Comparison of ENCODE assay signal across 16 cellular contexts in the genomic region with DNA sequence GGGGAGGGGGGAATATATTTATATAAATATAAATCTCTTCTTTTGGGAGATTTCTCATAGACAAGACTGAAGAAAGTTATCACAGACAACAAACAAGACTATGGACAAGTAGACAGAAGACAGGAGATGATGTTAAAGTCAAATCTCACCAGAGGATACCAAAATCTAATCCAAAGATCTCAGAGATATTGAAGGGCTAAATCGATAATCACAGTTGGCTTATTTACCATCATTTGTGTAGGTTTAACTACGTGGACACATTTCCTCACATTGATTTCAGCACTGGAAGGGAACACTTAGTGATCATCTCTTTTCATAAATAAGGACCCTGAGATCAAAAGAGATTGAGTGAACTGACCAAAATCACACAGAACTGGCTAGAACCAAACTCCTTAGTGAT. TPM values are rescaled to one million over a fixed set of nuclear protein-coding genes. Genes with fewer than 3 reads are reported as not detected.
DNase-seq lines count a peak whose midpoint lies in the region; ATAC-seq and TF ChIP-seq lines count a peak whose summit lies in the region.
"Had no signal": no experiment of that assay in that cellular context is flagged by ENCODE, and none has a peak within 500 bp of the region (broad histone marks: within the 10 kb centered on the region; RNA-seq: fewer than 3 reads in every experiment).

No MANE protein-coding gene starts in this region.

- H3K27me3 ChIP-seq in DND-41 (ENCODE audit: insufficient read depth, low read length, poor library complexity): no peaks in the 10 kb centered on the region
- no peaks in the 10 kb centered on the region for H3K27me3 ChIP-seq in OCI-LY3 (ENCODE audit: low read depth, low read length)
- no peaks in the 10 kb centered on the region for H3K27me3 ChIP-seq in hepatocyte
- no peaks in the 10 kb centered on the region for H3K27me3 ChIP-seq in left ventricle myocardium inferior (ENCODE audit: low read depth)

- WGBS in hepatocyte (ENCODE audit: low lambda C conversion rate, missing lambda C conversion rate): 58% methylated on average over 2 of the region's 2 CpGs

- H3K9me2 ChIP-seq in hepatocyte (replicated peaks; ENCODE audit: insufficient read depth): no peaks in the 10 kb centered on the region
- H3K9me2 ChIP-seq: SK-N-SH had no signal

- H3K4me1 Mint-ChIP-seq in stimulated activated naive B cell treated with anti-CD40 and anti-IgM and Interleukin-4, amounts not matched to agents 10 μg/mL and 1 μg/mL and 100 μg/mL, for 72 hours: peaks cover 25 to 48% of the 10 kb centered on the region in 2 donors

- no peak for ATAC-seq in DND-41 (ENCODE audit: insufficient read depth, low read depth)
- ATAC-seq in stimulated activated naive B cell treated with anti-CD40 and anti-IgM and Interleukin-4, amounts not matched to agents 10 μg/mL and 1 μg/mL and 100 μg/mL, for 72 hours (replicated peaks): no peak
- ATAC-seq: K562 had no signal

- peaks cover 8 to 15% of the 10 kb centered on the region in 2 donors for H3K36me3 Mint-ChIP-seq in stimulated activated naive B cell treated with anti-CD40 and anti-IgM and Interleukin-4, amounts not matched to agents 10 μg/mL and 1 μg/mL and 100 μg/mL, for 72 hours

- H3K27ac Mint-ChIP-seq in stimulated activated naive B cell treated with anti-CD40 and anti-IgM and Interleukin-4, amounts not matched to agents 10 μg/mL and 1 μg/mL and 100 μg/mL, for 72 hours: peak overlapping the region; percentile 14

- H3K4me2 ChIP-seq in DND-41 (ENCODE audit: insufficient read depth, low read length) (no peak overlapping the region), OCI-LY3 (ENCODE audit: low read length) (peak overlapping the region; percentile 100; the same call in 1 of the 2 replicates), hepatocyte (no peak overlapping the region)
- H3K4me2 ChIP-seq: SK-N-SH had no signal

- H3K9me3 ChIP-seq in DND-41 (ENCODE audit: insufficient read depth, low read length, severe bottlenecking): peaks cover 5% of the 10 kb centered on the region
- H3K9me3 ChIP-seq in OCI-LY3 (ENCODE audit: insufficient read depth, low read length): no peaks in the 10 kb centered on the region
- no peaks in the 10 kb centered on the region for H3K9me3 ChIP-seq in hepatocyte (ENCODE audit: low read depth)
- H3K9me3 ChIP-seq in left ventricle myocardium inferior (replicated peaks): no peaks in the 10 kb centered on the region
- H3K9me3 ChIP-seq: SK-N-SH had no signal

- H3K4me1 ChIP-seq in DND-41 (ENCODE audit: insufficient read depth, low read length) (peaks cover 34% of the 10 kb centered on the region), OCI-LY3 (ENCODE audit: low read length) (peaks cover 36% of the 10 kb centered on the region), hepatocyte (ENCODE audit: insufficient read depth) (peaks cover 24% of the 10 kb centered on the region), left ventricle myocardium inferior (peaks cover 36% of the 10 kb centered on the region)

- H2AFZ ChIP-seq in DND-41 (ENCODE audit: low read depth, low read length) (peak overlapping the region; percentile 36; the same call in 1 of the 2 replicates), OCI-LY3 (ENCODE audit: low read depth, low read length) (no peak overlapping the region), hepatocyte (no peak overlapping the region)

- no peaks in the 10 kb centered on the region for H3K27me3 Mint-ChIP-seq in stimulated activated naive B cell treated with anti-CD40 and anti-IgM and Interleukin-4, amounts not matched to agents 10 μg/mL and 1 μg/mL and 100 μg/mL, for 72 hours

- DNase-seq in DND-41 (no peak), hepatocyte (ENCODE audit: low spot score) (no peak), OCI-M2 (lab: John Stamatoyannopoulos, UW; ENCODE audit: unreplicated experiment) (no peak), NCI-H1092 (lab: John Stamatoyannopoulos, UW) (no peak), left ventricle myocardium inferior (no peak)
- DNase-seq in stimulated activated naive B cell treated with anti-CD40 and anti-IgM and Interleukin-4, amounts not matched to agents 10 μg/mL and 1 μg/mL and 100 μg/mL, for 72 hours: no peak
- DNase-seq: COR-L47, HCEC 1CT, NCI-H146, NCI-H2081 treated with DMSO at 0.1 percent for 48 hours, NCI-H524 treated with DMSO at 0.1 percent for 48 hours, Right ventricle myocardium superior had no signal

- no peaks in the 10 kb centered on the region for H3K36me3 ChIP-seq in DND-41 (ENCODE audit: insufficient read depth, low read length)
- H3K36me3 ChIP-seq in OCI-LY3 (replicated peaks; ENCODE audit: low read depth, low read length): no peaks in the 10 kb centered on the region
- H3K36me3 ChIP-seq in hepatocyte (replicated peaks; ENCODE audit: insufficient read depth, low read depth): no peaks in the 10 kb centered on the region
- H3K36me3 ChIP-seq in left ventricle myocardium inferior: no peaks in the 10 kb centered on the region

- H3K4me3 ChIP-seq in DND-41 (ENCODE audit: low read depth in 1 of 2, low read length in 2 of 2) (no peak overlapping the region), OCI-LY3 (ENCODE audit: low read length) (no peak overlapping the region), hepatocyte (no peak overlapping the region), left ventricle myocardium inferior (no peak overlapping the region)
- H3K4me3 ChIP-seq: K562 had no signal

- peak overlapping the region in 1 of 2 donors; percentile 8 for H3K4me3 Mint-ChIP-seq in stimulated activated naive B cell treated with anti-CD40 and anti-IgM and Interleukin-4, amounts not matched to agents 10 μg/mL and 1 μg/mL and 100 μg/mL, for 72 hours

- TF ChIP-seq CTCF in DND-41 (IDR thresholded peaks at IDR 0.05; ENCODE audit: borderline replicate concordance, extremely low read depth, low read length, poor library complexity, severe bottlenecking) (no peak), OCI-LY3 (IDR thresholded peaks at IDR 0.05; ENCODE audit: low read depth, low read length) (no peak), hepatocyte (IDR thresholded peaks at IDR 0.05; ENCODE audit: poor library complexity) (no peak), left ventricle myocardium inferior (IDR thresholded peaks at IDR 0.05; ENCODE audit: borderline replicate concordance) (no peak)

- H3K9ac ChIP-seq in DND-41 (ENCODE audit: low read depth, low read length) (no peak overlapping the region), OCI-LY3 (ENCODE audit: low read length) (no peak overlapping the region)
- H3K9ac ChIP-seq: SK-N-SH had no signal

- peaks cover 12% of the 10 kb centered on the region for H3K79me2 ChIP-seq in DND-41 (ENCODE audit: insufficient read depth, low read length)
- H3K79me2 ChIP-seq in OCI-LY3 (ENCODE audit: low read length): peaks cover 20% of the 10 kb centered on the region
- H3K79me2 ChIP-seq in hepatocyte: peaks cover 18% of the 10 kb centered on the region

- intact Hi-C loops in left ventricle myocardium inferior (cut with micrococcal nuclease): no loop called here

- H4K20me1 ChIP-seq in DND-41 (ENCODE audit: insufficient read depth, low read length) (no peaks in the 10 kb centered on the region; the same call in 1 of the 2 replicates), OCI-LY3 (ENCODE audit: insufficient read depth, low read length) (peaks cover 6% of the 10 kb centered on the region; the same call in 1 of the 2 replicates), hepatocyte (ENCODE audit: insufficient read depth, poor library complexity, severe bottlenecking) (no peaks in the 10 kb centered on the region)

- no peak overlapping the region for H3K27ac ChIP-seq in DND-41 (ENCODE audit: low read length)
- no peak overlapping the region for H3K27ac ChIP-seq in OCI-LY3 (ENCODE audit: low read length)
- H3K27ac ChIP-seq in hepatocyte: peak overlapping the region; percentile 96
- no peak overlapping the region for H3K27ac ChIP-seq in left ventricle myocardium inferior (replicated peaks)
- H3K27ac ChIP-seq: C4-2B had no signal

- peaks cover 0 to 1% of the 10 kb centered on the region in 2 donors for H3K9me3 Mint-ChIP-seq in stimulated activated naive B cell treated with anti-CD40 and anti-IgM and Interleukin-4, amounts not matched to agents 10 μg/mL and 1 μg/mL and 100 μg/mL, for 72 hours

RNA-seq across cellular contexts. Expression of a gene that starts 2.7 kb away (rescaled TPM):
- total RNA-seq in hepatocyte (42.6 and 44.4 TPM in 2 replicates), left ventricle myocardium inferior (4.9 TPM)
- polyA plus RNA-seq in hepatocyte: 9.9 and 17.2 TPM in 2 replicates
